Comparison of ENCODE assay signal across 34 cellular contexts in the genomic region with DNA sequence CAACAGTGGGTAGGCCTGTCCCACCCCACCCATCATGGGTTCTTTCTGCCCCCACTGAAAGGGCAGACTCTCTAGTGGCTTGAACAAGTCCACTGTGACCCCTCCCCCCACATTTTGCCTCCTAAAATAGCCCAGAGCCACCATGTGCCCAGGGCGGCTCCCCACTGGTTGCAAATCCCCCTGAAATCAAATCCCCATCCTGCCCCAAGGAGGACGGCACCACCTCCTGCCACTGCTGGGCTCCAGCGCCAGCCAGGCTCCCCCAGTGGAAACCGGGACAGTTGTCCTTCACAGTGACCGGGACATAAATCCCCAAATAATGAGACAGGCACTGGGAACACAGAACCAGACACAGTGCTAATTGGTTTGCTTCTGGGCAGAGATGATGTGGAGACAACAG. TPM values are rescaled to one million over a fixed set of nuclear protein-coding genes. Genes with fewer than 3 reads are reported as not detected.
"Had no signal": no experiment of that assay in that cellular context is flagged by ENCODE, and none has a peak within 500 bp of the region (broad histone marks: within the 10 kb centered on the region; RNA-seq: fewer than 3 reads in every experiment).

No MANE protein-coding gene starts in this region.

- DNase-seq: effector CD8-positive, alpha-beta T cell; foreskin keratinocyte; glutamatergic neuron; heart right ventricle; hippocampal formation; left cardiac atrium; left lung; mesenchymal stem cell; mucosa of descending colon; naive B cell; right cardiac atrium; sigmoid colon; spleen; stimulated activated CD4-positive, alpha-beta T cell treated with anti-CD3 and anti-CD28 coated beads, Interleukin-15, amount 100 ng/mL, for 24 hours; stimulated activated CD4-positive, alpha-beta T cell treated with anti-CD3 and anti-CD28 coated beads, Interleukin-2, amount 100 ng/mL, for 48 hours; stimulated activated naive B cell treated with anti-CD40 and anti-IgM and Interleukin-4, amounts not matched to agents 10 μg/mL and 1 μg/mL and 100 μg/mL, for 72 hours; upper lobe of left lung had no signal

- H3K9me3 ChIP-seq: esophagus muscularis mucosa, heart right ventricle, left lung, mucosa of descending colon, sigmoid colon, spleen, thoracic aorta, tibial nerve, upper lobe of left lung had no signal

- H3K27ac Mint-ChIP-seq: dendritic cell treated with granulocyte-macrophage colony-stimulating factor and Interleukin-4, amounts not matched to agents 40 ng/mL and 50 ng/mL, for 4 days; mesothelial cell of epicardium; naive B cell; natural killer cell treated with Interleukin-12 subunit alpha and Interleukin-12 subunit beta and Interleukin-15 and Interleukin-18, amount 100 ng/mL, for 72 hours; progenitor cell of endocrine pancreas; stimulated activated naive B cell treated with anti-CD40 and anti-IgM and Interleukin-4, amounts not matched to agents 10 μg/mL and 1 μg/mL and 100 μg/mL, for 72 hours; stimulated activated naive CD8-positive, alpha-beta T cell treated with anti-CD3 and anti-CD28 coated beads, Interleukin-15, Interleukin-2, amounts not matched to agents 100 ng/mL and 50 ng/mL, for 24 hours had no signal

- H3K4me3 ChIP-seq: esophagus muscularis mucosa, heart right ventricle, left lung, mucosa of descending colon, sigmoid colon, skin epidermis, spleen, thoracic aorta, tibial nerve, upper lobe of left lung had no signal

- H3K4me1 Mint-ChIP-seq: mesothelial cell of epicardium had no signal

- H3K36me3 Mint-ChIP-seq: mesothelial cell of epicardium; naive B cell; natural killer cell treated with Interleukin-12 subunit alpha and Interleukin-12 subunit beta and Interleukin-15 and Interleukin-18, amount 100 ng/mL, for 72 hours; stimulated activated naive B cell treated with anti-CD40 and anti-IgM and Interleukin-4, amounts not matched to agents 10 μg/mL and 1 μg/mL and 100 μg/mL, for 72 hours had no signal

- H3K36me3 ChIP-seq: esophagus muscularis mucosa, heart right ventricle, left lung, sigmoid colon, spleen, thoracic aorta, tibial nerve, upper lobe of left lung had no signal

- H3K9me3 Mint-ChIP-seq: dendritic cell treated with granulocyte-macrophage colony-stimulating factor and Interleukin-4, amounts not matched to agents 40 ng/mL and 50 ng/mL, for 4 days; mesothelial cell of epicardium; naive B cell; natural killer cell treated with Interleukin-12 subunit alpha and Interleukin-12 subunit beta and Interleukin-15 and Interleukin-18, amount 100 ng/mL, for 72 hours; stimulated activated naive B cell treated with anti-CD40 and anti-IgM and Interleukin-4, amounts not matched to agents 10 μg/mL and 1 μg/mL and 100 μg/mL, for 72 hours; stimulated activated naive CD8-positive, alpha-beta T cell treated with anti-CD3 and anti-CD28 coated beads, Interleukin-15, Interleukin-2, amounts not matched to agents 100 ng/mL and 50 ng/mL, for 24 hours had no signal

- H3K9ac ChIP-seq: parathyroid adenoma had no signal

- H3K27ac ChIP-seq: esophagus muscularis mucosa, foreskin keratinocyte, heart right ventricle, left lung, parathyroid adenoma, sigmoid colon, skin epidermis, spleen, thoracic aorta, tibial nerve, upper lobe of left lung had no signal

- H3K4me3 Mint-ChIP-seq: dendritic cell treated with granulocyte-macrophage colony-stimulating factor and Interleukin-4, amounts not matched to agents 40 ng/mL and 50 ng/mL, for 4 days; mesothelial cell of epicardium; naive B cell; natural killer cell treated with Interleukin-12 subunit alpha and Interleukin-12 subunit beta and Interleukin-15 and Interleukin-18, amount 100 ng/mL, for 72 hours; stimulated activated naive B cell treated with anti-CD40 and anti-IgM and Interleukin-4, amounts not matched to agents 10 μg/mL and 1 μg/mL and 100 μg/mL, for 72 hours; stimulated activated naive CD8-positive, alpha-beta T cell treated with anti-CD3 and anti-CD28 coated beads, Interleukin-15, Interleukin-2, amounts not matched to agents 100 ng/mL and 50 ng/mL, for 24 hours had no signal

- H3K4me1 ChIP-seq: foreskin keratinocyte had no signal

- ATAC-seq: foreskin keratinocyte; heart right ventricle; left cardiac atrium; left lung; mucosa of descending colon; natural killer cell treated with Interleukin-12 subunit alpha and Interleukin-12 subunit beta and Interleukin-15 and Interleukin-18, amount 100 ng/mL, for 72 hours; right cardiac atrium; stimulated activated naive B cell treated with anti-CD40 and anti-IgM and Interleukin-4, amounts not matched to agents 10 μg/mL and 1 μg/mL and 100 μg/mL, for 72 hours had no signal

RNA-seq across cellular contexts. Expression of a gene that starts 20.5 kb away (rescaled TPM):
- total RNA-seq: endothelial cell of umbilical vein; epithelial cell of proximal tubule; lung microvascular endothelial cell; natural killer cell treated with Interleukin-12 subunit alpha and Interleukin-12 subunit beta and Interleukin-15 and Interleukin-18, amount 100 ng/mL, for 72 hours; omental fat pad; thoracic aorta had no signal

RNA-seq across cellular contexts. Expression of a gene that starts 27.4 kb away (rescaled TPM):
- total RNA-seq: natural killer cell treated with Interleukin-12 subunit alpha and Interleukin-12 subunit beta and Interleukin-15 and Interleukin-18, amount 100 ng/mL, for 72 hours had no signal

RNA-seq across cellular contexts. Expression of a gene that starts 44.8 kb away (rescaled TPM):
- total RNA-seq: endothelial cell of umbilical vein; epithelial cell of proximal tubule; fibroblast of lung; foreskin keratinocyte; kidney epithelial cell; left lung; lung microvascular endothelial cell; mesothelial cell of epicardium; natural killer cell treated with Interleukin-12 subunit alpha and Interleukin-12 subunit beta and Interleukin-15 and Interleukin-18, amount 100 ng/mL, for 72 hours; progenitor cell of endocrine pancreas; renal cortical epithelial cell; thoracic aorta had no signal
- polyA plus RNA-seq: endothelial cell of umbilical vein, fibroblast of lung, foreskin keratinocyte had no signal
